1 cellular context compared by ENCODE assay signal in the genomic region with DNA sequence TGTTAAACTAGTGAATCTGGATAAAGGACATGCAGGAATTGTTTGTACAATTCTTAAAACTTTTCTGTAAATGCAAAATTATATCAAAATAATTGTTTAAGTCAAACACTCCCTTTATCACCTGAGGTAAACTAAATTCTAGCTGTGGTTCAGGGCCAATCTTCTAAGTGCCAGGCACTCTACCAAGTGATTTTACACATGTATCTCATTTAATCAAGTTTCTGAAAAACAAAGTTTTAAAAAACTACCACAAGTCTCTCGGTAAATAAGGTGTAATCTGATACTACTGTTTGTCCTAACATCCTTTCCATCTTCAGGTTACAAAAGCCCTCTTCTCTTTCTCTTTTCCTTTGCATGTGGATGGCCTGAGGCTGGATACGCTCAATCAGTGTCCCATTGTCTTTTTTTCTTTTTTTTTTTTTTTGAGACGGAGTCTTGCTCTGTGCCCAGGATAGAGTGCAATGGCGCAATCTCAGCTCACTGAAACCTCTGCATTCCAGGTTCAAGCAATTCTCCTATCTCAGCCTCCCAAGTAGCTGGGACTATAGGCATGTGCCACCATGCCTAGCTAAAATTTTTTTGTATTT.
TF ChIP-seq lines count a peak whose summit lies in the region.

No MANE protein-coding gene starts in this region.

TF ChIP-seq in GM23338, 12 proteins besides CTCF, POLR2A, EP300 and RAD21:
- TF ChIP-seq POLR2AphosphoS5 (IDR thresholded peaks at IDR 0.05; ENCODE audit: low read depth) = no peak
- TF ChIP-seq, protein P1, sequence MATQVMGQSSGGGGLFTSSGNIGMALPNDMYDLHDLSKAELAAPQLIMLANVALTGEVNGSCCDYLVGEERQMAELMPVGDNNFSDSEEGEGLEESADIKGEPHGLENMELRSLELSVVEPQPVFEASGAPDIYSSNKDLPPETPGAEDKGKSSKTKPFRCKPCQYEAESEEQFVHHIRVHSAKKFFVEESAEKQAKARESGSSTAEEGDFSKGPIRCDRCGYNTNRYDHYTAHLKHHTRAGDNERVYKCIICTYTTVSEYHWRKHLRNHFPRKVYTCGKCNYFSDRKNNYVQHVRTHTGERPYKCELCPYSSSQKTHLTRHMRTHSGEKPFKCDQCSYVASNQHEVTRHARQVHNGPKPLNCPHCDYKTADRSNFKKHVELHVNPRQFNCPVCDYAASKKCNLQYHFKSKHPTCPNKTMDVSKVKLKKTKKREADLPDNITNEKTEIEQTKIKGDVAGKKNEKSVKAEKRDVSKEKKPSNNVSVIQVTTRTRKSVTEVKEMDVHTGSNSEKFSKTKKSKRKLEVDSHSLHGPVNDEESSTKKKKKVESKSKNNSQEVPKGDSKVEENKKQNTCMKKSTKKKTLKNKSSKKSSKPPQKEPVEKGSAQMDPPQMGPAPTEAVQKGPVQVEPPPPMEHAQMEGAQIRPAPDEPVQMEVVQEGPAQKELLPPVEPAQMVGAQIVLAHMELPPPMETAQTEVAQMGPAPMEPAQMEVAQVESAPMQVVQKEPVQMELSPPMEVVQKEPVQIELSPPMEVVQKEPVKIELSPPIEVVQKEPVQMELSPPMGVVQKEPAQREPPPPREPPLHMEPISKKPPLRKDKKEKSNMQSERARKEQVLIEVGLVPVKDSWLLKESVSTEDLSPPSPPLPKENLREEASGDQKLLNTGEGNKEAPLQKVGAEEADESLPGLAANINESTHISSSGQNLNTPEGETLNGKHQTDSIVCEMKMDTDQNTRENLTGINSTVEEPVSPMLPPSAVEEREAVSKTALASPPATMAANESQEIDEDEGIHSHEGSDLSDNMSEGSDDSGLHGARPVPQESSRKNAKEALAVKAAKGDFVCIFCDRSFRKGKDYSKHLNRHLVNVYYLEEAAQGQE (IDR thresholded peaks at IDR 0.05; ENCODE audit: unreplicated experiment) = no peak
- TF ChIP-seq CREB1 (CRISPR knock-in tag; IDR thresholded peaks at IDR 0.05; ENCODE audit: low read depth) = no peak
- TF ChIP-seq EZH2phosphoT487 (IDR thresholded peaks at IDR 0.05; ENCODE audit: unreplicated experiment) = no peak
- TF ChIP-seq JUNB (IDR thresholded peaks at IDR 0.05; ENCODE audit: unreplicated experiment) = no peak
- TF ChIP-seq ZNF114 (CRISPR knock-in tag; IDR thresholded peaks at IDR 0.05) = no peak
- TF ChIP-seq, protein P2, sequence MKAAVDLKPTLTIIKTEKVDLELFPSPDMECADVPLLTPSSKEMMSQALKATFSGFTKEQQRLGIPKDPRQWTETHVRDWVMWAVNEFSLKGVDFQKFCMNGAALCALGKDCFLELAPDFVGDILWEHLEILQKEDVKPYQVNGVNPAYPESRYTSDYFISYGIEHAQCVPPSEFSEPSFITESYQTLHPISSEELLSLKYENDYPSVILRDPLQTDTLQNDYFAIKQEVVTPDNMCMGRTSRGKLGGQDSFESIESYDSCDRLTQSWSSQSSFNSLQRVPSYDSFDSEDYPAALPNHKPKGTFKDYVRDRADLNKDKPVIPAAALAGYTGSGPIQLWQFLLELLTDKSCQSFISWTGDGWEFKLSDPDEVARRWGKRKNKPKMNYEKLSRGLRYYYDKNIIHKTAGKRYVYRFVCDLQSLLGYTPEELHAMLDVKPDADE (IDR thresholded peaks at IDR 0.05) = no peak
